Comparison of ENCODE assay signal across 24 cellular contexts in the genomic region with DNA sequence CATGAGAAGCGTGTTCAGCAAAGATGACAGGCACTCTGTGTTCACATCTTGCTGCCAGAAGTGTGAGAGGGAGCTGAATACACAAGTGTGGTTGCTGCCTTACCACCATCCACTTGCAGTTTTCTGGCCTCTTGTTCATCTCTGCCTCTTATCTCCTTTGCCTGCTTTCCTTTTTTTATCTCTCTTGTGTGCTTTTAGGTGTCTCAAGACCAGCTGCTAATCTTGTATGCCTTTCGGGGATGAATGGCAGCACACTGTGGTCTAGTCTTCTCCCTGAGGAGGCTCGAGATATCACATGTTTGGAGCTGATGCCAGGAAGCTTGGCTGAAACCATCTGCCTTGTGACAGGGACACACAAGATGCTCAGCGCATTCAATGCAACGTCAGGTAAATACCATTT. TPM values are rescaled to one million over a fixed set of nuclear protein-coding genes. Genes with fewer than 3 reads are reported as not detected.
"Had no signal": no experiment of that assay in that cellular context is flagged by ENCODE, and none has a peak within 500 bp of the region (broad histone marks: within the 10 kb centered on the region; RNA-seq: fewer than 3 reads in every experiment).

No MANE protein-coding gene starts in this region.

- H3K27ac ChIP-seq: brain microvascular endothelial cell, gastroesophageal sphincter, heart left ventricle, parathyroid adenoma, thyroid gland, WERI-Rb-1 had no signal

- H3K79me2 ChIP-seq: parathyroid adenoma had no signal

- H3K9ac ChIP-seq: parathyroid adenoma had no signal

- H3K4me3 ChIP-seq: dorsolateral prefrontal cortex, gastroesophageal sphincter, heart left ventricle, thyroid gland had no signal

- H3K36me3 ChIP-seq: brain microvascular endothelial cell had no signal

- H2AFZ ChIP-seq: parathyroid adenoma had no signal

- DNase-seq: activated CD4-positive, alpha-beta T cell treated with anti-CD3 and anti-CD28 coated beads, Interleukin-2, amount 50 U/mL, for 1 hour; activated CD4-positive, CD25-positive, alpha-beta regulatory T cell treated with anti-CD3 and anti-CD28 coated beads, Interleukin-2, amount 50 U/mL, for 72 hours; activated CD8-positive, alpha-beta T cell treated with anti-CD3 and anti-CD28 coated beads, Interleukin-2, amount 10 ng/mL, durations not matched to agents 7 days and 5 days; activated gamma-delta T cell treated with Interleukin-2 at 50 U/mL for 16 hours; aorta; brain microvascular endothelial cell; dorsolateral prefrontal cortex; heart left ventricle; left colon; nephron progenitor cell; right cardiac atrium; stimulated activated CD4-positive, alpha-beta T cell treated with anti-CD3 and anti-CD28 coated beads, Interleukin-4, amount 100 ng/mL, for 24 hours; stimulated activated naive CD8-positive, alpha-beta T cell treated with anti-CD3 and anti-CD28 coated beads, Interleukin-15, Interleukin-2, amounts not matched to agents 100 U/mL and 50 U/mL, for 24 hours; T1000; thyroid gland; WERI-Rb-1 had no signal

- H3K27me3 ChIP-seq: brain microvascular endothelial cell, dorsolateral prefrontal cortex, gastroesophageal sphincter, heart left ventricle, thyroid gland had no signal

- H3K9me3 ChIP-seq: gastroesophageal sphincter, heart left ventricle, thyroid gland had no signal

- H3K4me1 ChIP-seq: gastroesophageal sphincter, parathyroid adenoma, thyroid gland had no signal

RNA-seq across cellular contexts. Expression of a gene that starts 42.1 kb away (rescaled TPM):
- total RNA-seq: activated CD8-positive, alpha-beta T cell treated with anti-CD3 and anti-CD28 coated beads, Interleukin-2, amount 10 ng/mL, durations not matched to agents 7 days and 5 days; activated T-helper 1 cell treated with anti-CD3 and anti-CD28 coated beads, Interleukin-12 subunit alpha, Interleukin-12 subunit beta, Interleukin-2, Interleukin-4 antibody, amounts not matched to agents 30 ng/mL and 10 ng/mL and 1 ng/mL, durations not matched to agents 14 hours and 24 hours and 36 hours; aorta; gastroesophageal sphincter; heart left ventricle; left colon; lower leg skin; mononuclear cell; pulmonary artery endothelial cell; right cardiac atrium; subcutaneous adipose tissue had no signal
- polyA plus RNA-seq: aorta, heart left ventricle, urinary bladder had no signal
